Comparison of ENCODE assay signal across 18 cellular contexts in genomic region chr15:88650556-88650955, GRCh38. TPM values are rescaled to one million over a fixed set of nuclear protein-coding genes. Genes with fewer than 3 reads are reported as not detected.
DNase-seq lines count a peak whose midpoint lies in the region; ATAC-seq and TF ChIP-seq lines count a peak whose summit lies in the region.
"Had no signal": no experiment of that assay in that cellular context is flagged by ENCODE, and none has a peak within 500 bp of the region (broad histone marks: within the 10 kb centered on the region; RNA-seq: fewer than 3 reads in every experiment).

No MANE protein-coding gene starts in this region.

- peaks cover 82% of the 10 kb centered on the region for H3K4me1 ChIP-seq in CD4-positive, CD25-positive, alpha-beta regulatory T cell (ENCODE audit: control insufficient read depth, insufficient read depth, low read length, poor library complexity, severe bottlenecking)
- H3K4me1 ChIP-seq in PC-3 (ENCODE audit: insufficient read depth, low read length) (peaks cover 32% of the 10 kb centered on the region), colonic mucosa (peaks cover 17% of the 10 kb centered on the region)

- H3K9me3 Mint-ChIP-seq in CD4-positive, CD25-positive, alpha-beta regulatory T cell = no peaks in the 10 kb centered on the region
- no peaks in the 10 kb centered on the region for H3K9me3 Mint-ChIP-seq in endothelial cell (ENCODE audit: unreplicated experiment)

- H4K20me1 ChIP-seq in PC-3 (ENCODE audit: low read length) = no peaks in the 10 kb centered on the region

- no peaks in the 10 kb centered on the region for H3K79me2 ChIP-seq in PC-3 (ENCODE audit: low read length)
- H3K79me2 ChIP-seq: hepatocyte had no signal

- H3F3A ChIP-seq in PC-3 (ENCODE audit: low read length, unreplicated experiment) = no peaks in the 10 kb centered on the region

- ATAC-seq in CD4-positive, CD25-positive, alpha-beta regulatory T cell (ENCODE audit: low read depth in 2 of 2) = no peak
- ATAC-seq in PC-3 (no peak), sciatic nerve (no peak), HG02938 (IDR thresholded peaks at IDR 0.05; ENCODE audit: unreplicated experiment) (no peak)
- ATAC-seq: left colon had no signal

- no peaks in the 10 kb centered on the region for H3K27me3 ChIP-seq in CD4-positive, CD25-positive, alpha-beta regulatory T cell (ENCODE audit: control insufficient read depth, insufficient read depth, low read length)
- H3K27me3 ChIP-seq in PC-3 (ENCODE audit: low read length) (no peaks in the 10 kb centered on the region), colonic mucosa (no peaks in the 10 kb centered on the region)
- H3K27me3 ChIP-seq: hepatocyte, thyroid gland had no signal

- peaks cover 41% of the 10 kb centered on the region for H3K36me3 Mint-ChIP-seq in CD4-positive, CD25-positive, alpha-beta regulatory T cell
- peaks cover 3% of the 10 kb centered on the region for H3K36me3 Mint-ChIP-seq in endothelial cell (ENCODE audit: low read depth, unreplicated experiment)

- TF ChIP-seq CTCF in PC-3 (conservative IDR thresholded peaks at IDR 0.05; ENCODE audit: low read depth, low read length) (no peak), colonic mucosa (IDR thresholded peaks at IDR 0.05) (no peak), endothelial cell (IDR thresholded peaks at IDR 0.05; ENCODE audit: unreplicated experiment) (no peak)

- H3K36me3 ChIP-seq in CD4-positive, CD25-positive, alpha-beta regulatory T cell (ENCODE audit: control insufficient read depth, insufficient read depth, low read length) = peaks cover 58% of the 10 kb centered on the region
- H3K36me3 ChIP-seq in PC-3 (ENCODE audit: low read depth, low read length) (no peaks in the 10 kb centered on the region), colonic mucosa (no peaks in the 10 kb centered on the region)
- H3K36me3 ChIP-seq: prostate gland, thyroid gland had no signal

- no peaks in the 10 kb centered on the region for H3K9me2 ChIP-seq in PC-3 (replicated peaks; ENCODE audit: low read length)

- no TSS peak for BruUV-seq in PC-3 (replicated peaks; lab: Mats Ljungman, UMichigan)

- peak overlapping the region in 3 of 4 donors; percentile 24 to 66 (median 56) for H3K4me3 Mint-ChIP-seq in CD4-positive, CD25-positive, alpha-beta regulatory T cell
- no peak overlapping the region for H3K4me3 Mint-ChIP-seq in endothelial cell (ENCODE audit: unreplicated experiment)

- no peak for DNase-seq in CD4-positive, CD25-positive, alpha-beta regulatory T cell
- DNase-seq in PC-3 = no peak
- DNase-seq in colonic mucosa = peak; percentile 7
- peak; percentile 50 for DNase-seq in sciatic nerve (ENCODE audit: low spot score)
- DNase-seq in NAMALWA (ENCODE audit: low spot score) = no peak
- no peak for DNase-seq in endothelial cell (ENCODE audit: low spot score)
- DNase-seq in NCI-H2171 (lab: John Stamatoyannopoulos, UW) = no peak
- DNase-seq: AML-193, GM23248, left colon, NCI-H187 treated with DMSO at 0.1 percent for 48 hours, NCI-H510A treated with DMSO at 0.1 percent for 48 hours, PC-9 had no signal

- CTCF ChIA-PET in PC-3 (lab: Charles Lee) = no interaction called here

- H3K4me2 ChIP-seq in PC-3 (ENCODE audit: low read length) = no peak overlapping the region
- H3K4me2 ChIP-seq: hepatocyte, PC-9 had no signal

- H3K9me3 ChIP-seq in CD4-positive, CD25-positive, alpha-beta regulatory T cell (ENCODE audit: control insufficient read depth in 2 of 2, low read length in 2 of 2) = no peaks in the 10 kb centered on the region
- H3K9me3 ChIP-seq in PC-3 (ENCODE audit: low read length) = no peaks in the 10 kb centered on the region
- no peaks in the 10 kb centered on the region for H3K9me3 ChIP-seq in colonic mucosa
- H3K9me3 ChIP-seq: prostate gland, thyroid gland had no signal

- intact Hi-C loops in PC-3 (cut with micrococcal nuclease) (no loop called here), colonic mucosa (cut with DNase I) (no loop called here), sciatic nerve (cut with DNase I) (no loop called here)

- peak overlapping the region; percentile 90 to 97 (median 91) for H3K27ac Mint-ChIP-seq in CD4-positive, CD25-positive, alpha-beta regulatory T cell
- H3K27ac Mint-ChIP-seq in endothelial cell (ENCODE audit: unreplicated experiment) = no peak overlapping the region

- peaks cover 17 to 93% (median 65%) of the 10 kb centered on the region in 4 donors for H3K4me1 Mint-ChIP-seq in CD4-positive, CD25-positive, alpha-beta regulatory T cell
- peaks cover 15% of the 10 kb centered on the region for H3K4me1 Mint-ChIP-seq in endothelial cell (ENCODE audit: unreplicated experiment)

- POLR2A ChIA-PET in PC-3 (lab: Charles Lee; ENCODE audit: unreplicated experiment) = no interaction called here

- no peak overlapping the region for H3K4me3 ChIP-seq in CD4-positive, CD25-positive, alpha-beta regulatory T cell (ENCODE audit: low read depth, low read length)
- H3K4me3 ChIP-seq in PC-3 (ENCODE audit: low read length) (no peak overlapping the region), colonic mucosa (no peak overlapping the region)
- H3K4me3 ChIP-seq: GM23248, hepatocyte, PC-9, prostate gland, thyroid gland had no signal

- no peak overlapping the region for H2AFZ ChIP-seq in PC-3 (ENCODE audit: low read length)
- H2AFZ ChIP-seq: GM23248, hepatocyte, PC-9 had no signal

- no peaks in the 10 kb centered on the region for H3K27me3 Mint-ChIP-seq in CD4-positive, CD25-positive, alpha-beta regulatory T cell
- peaks cover 3% of the 10 kb centered on the region for H3K27me3 Mint-ChIP-seq in endothelial cell (ENCODE audit: unreplicated experiment)

- H3K9ac ChIP-seq in PC-3 (ENCODE audit: low read length) = no peak overlapping the region; the same call in 1 of the 2 replicates
- H3K9ac ChIP-seq in colonic mucosa (ENCODE audit: low read depth in 2 of 2, low read length in 2 of 2) = no peak overlapping the region
- H3K9ac ChIP-seq: GM23248 had no signal

- H3K27ac ChIP-seq in CD4-positive, CD25-positive, alpha-beta regulatory T cell (ENCODE audit: insufficient read depth, low read length, poor library complexity, severe bottlenecking) = peak overlapping the region; percentile 83
- H3K27ac ChIP-seq in PC-3 (ENCODE audit: low read length) (peak overlapping the region; percentile 99; the same call in 1 of the 2 replicates), colonic mucosa (no peak overlapping the region)
- H3K27ac ChIP-seq: GM23248, hepatocyte, PC-9, prostate gland, VCaP had no signal

RNA-seq across cellular contexts. Expression of gene ISG20, which starts 11.7 kb away (rescaled TPM):
- total RNA-seq in CD4-positive, CD25-positive, alpha-beta regulatory T cell = 257 TPM
- 100 to 1,000 TPM; 724 to 832 (median 792) TPM for polyA plus RNA-seq in CD4-positive, CD25-positive, alpha-beta regulatory T cell
- total RNA-seq in PC-3 (2014; rRNA removed) (48.6 and 64.0 TPM in 2 replicates), colonic mucosa (10 to 100 TPM; 43.5 to 60.5 TPM), sciatic nerve (20.2 TPM), endothelial cell (ENCODE audit: unreplicated experiment) (6.6 TPM)
- total RNA-seq: GM23248 had no signal

RNA-seq across cellular contexts. Expression of gene AEN, which starts 29.4 kb away (rescaled TPM):
- total RNA-seq in CD4-positive, CD25-positive, alpha-beta regulatory T cell = 52.4 TPM
- 10 to 100 TPM; 28.7 to 37.7 (median 35.4) TPM for polyA plus RNA-seq in CD4-positive, CD25-positive, alpha-beta regulatory T cell
- total RNA-seq in PC-3 (2014; rRNA removed) (81.3 and 98.7 TPM in 2 replicates), colonic mucosa (10 to 100 TPM; 13.8 to 23.8 TPM), sciatic nerve (10.7 TPM), endothelial cell (ENCODE audit: unreplicated experiment) (31.5 TPM)

Comparison
In these comparisons a context has a peak if more than half of its experiments do, and no peak if none do; other contexts are left out.
1. DNase-seq: peak in colonic mucosa (single experiment) and sciatic nerve (single experiment); none in CD4-positive, CD25-positive, alpha-beta regulatory T cell (0 of 3), PC-3 (single experiment), NAMALWA (single experiment), endothelial cell (single experiment) and NCI-H2171 (single experiment).